In genomic region chr20:44439318-44439717, GRCh38 we compare ENCODE assay signal across 29 cellular contexts.
"Had no signal": no experiment of that assay in that cellular context is flagged by ENCODE, and none has a peak within 500 bp of the region (broad histone marks: within the 10 kb centered on the region; RNA-seq: fewer than 3 reads in every experiment).

No MANE protein-coding gene starts in this region.

- H3K4me3 ChIP-seq: coronary artery, dorsolateral prefrontal cortex, esophagus muscularis mucosa, esophagus squamous epithelium, gastrocnemius medialis, gastroesophageal sphincter, heart left ventricle, heart right ventricle, hepatocyte had no signal

- H3K36me3 ChIP-seq: esophagus muscularis mucosa, esophagus squamous epithelium, gastrocnemius medialis, gastroesophageal sphincter, heart left ventricle, heart right ventricle had no signal

- H3K4me1 ChIP-seq: esophagus muscularis mucosa, esophagus squamous epithelium, foreskin keratinocyte, gastrocnemius medialis, gastroesophageal sphincter, heart left ventricle, heart right ventricle had no signal

- H3K79me2 ChIP-seq: hepatocyte had no signal

- H3K4me3 Mint-ChIP-seq: dendritic cell treated with granulocyte-macrophage colony-stimulating factor and Interleukin-4, amounts not matched to agents 40 ng/mL and 50 ng/mL, for 4 days; effector memory CD8-positive, alpha-beta T cell; endodermal cell had no signal

- H3K27me3 ChIP-seq: dorsolateral prefrontal cortex, gastrocnemius medialis, heart left ventricle, hepatocyte had no signal

- H2AFZ ChIP-seq: hepatocyte had no signal

- DNase-seq: cortex of kidney; dermis blood vessel endothelial cell; dorsolateral prefrontal cortex; effector CD4-positive, alpha-beta T cell; effector CD8-positive, alpha-beta T cell; effector memory CD4-positive, alpha-beta T cell; effector memory CD8-positive, alpha-beta T cell; endodermal cell; erythroblast; esophagus squamous epithelium; foreskin fibroblast; foreskin keratinocyte; foreskin melanocyte; gastrocnemius medialis; glutamatergic neuron; head of caudate nucleus; heart left ventricle; heart right ventricle had no signal

- H3K27ac Mint-ChIP-seq: dendritic cell treated with granulocyte-macrophage colony-stimulating factor and Interleukin-4, amounts not matched to agents 40 ng/mL and 50 ng/mL, for 4 days; effector memory CD8-positive, alpha-beta T cell; endodermal cell had no signal

- FAIRE-seq: colon, endometrium, endothelial cell of umbilical vein, frontal cortex had no signal

- ATAC-seq: effector memory CD8-positive, alpha-beta T cell; esophagus mucosa; foreskin keratinocyte; gastrocnemius medialis; gastroesophageal sphincter; heart left ventricle; heart right ventricle had no signal

- H3K9me3 Mint-ChIP-seq: dendritic cell treated with granulocyte-macrophage colony-stimulating factor and Interleukin-4, amounts not matched to agents 40 ng/mL and 50 ng/mL, for 4 days; effector memory CD8-positive, alpha-beta T cell had no signal

- H3K9me3 ChIP-seq: esophagus muscularis mucosa, esophagus squamous epithelium, gastrocnemius medialis, gastroesophageal sphincter, heart left ventricle, heart right ventricle had no signal

- H3K4me2 ChIP-seq: hepatocyte had no signal

- H3K27ac ChIP-seq: coronary artery, dorsolateral prefrontal cortex, epithelial cell of prostate, esophagus muscularis mucosa, esophagus squamous epithelium, foreskin keratinocyte, gastrocnemius medialis, gastroesophageal sphincter, heart left ventricle, heart right ventricle, hepatocyte had no signal
